Comparison of ENCODE assay signal across 1 cellular context in genomic region chr3:150626148-150626930, GRCh38.
TF ChIP-seq lines count a peak whose summit lies in the region.

No MANE protein-coding gene starts in this region.

TF ChIP-seq in K562, 482 proteins besides CTCF, POLR2A, EP300 and RAD21:
- TF ChIP-seq ZBTB40 (IDR thresholded peaks at IDR 0.05): peak; percentile 88
- peak; percentile 71; the same call in 1 of the 2 replicates for TF ChIP-seq ZBTB40 (CRISPR knock-in tag; IDR thresholded peaks at IDR 0.05)
- TF ChIP-seq ZNF785 (CRISPR knock-in tag; IDR thresholded peaks at IDR 0.05): no peak
